ENCODE assay signal across 8 cellular contexts in the genomic region with DNA sequence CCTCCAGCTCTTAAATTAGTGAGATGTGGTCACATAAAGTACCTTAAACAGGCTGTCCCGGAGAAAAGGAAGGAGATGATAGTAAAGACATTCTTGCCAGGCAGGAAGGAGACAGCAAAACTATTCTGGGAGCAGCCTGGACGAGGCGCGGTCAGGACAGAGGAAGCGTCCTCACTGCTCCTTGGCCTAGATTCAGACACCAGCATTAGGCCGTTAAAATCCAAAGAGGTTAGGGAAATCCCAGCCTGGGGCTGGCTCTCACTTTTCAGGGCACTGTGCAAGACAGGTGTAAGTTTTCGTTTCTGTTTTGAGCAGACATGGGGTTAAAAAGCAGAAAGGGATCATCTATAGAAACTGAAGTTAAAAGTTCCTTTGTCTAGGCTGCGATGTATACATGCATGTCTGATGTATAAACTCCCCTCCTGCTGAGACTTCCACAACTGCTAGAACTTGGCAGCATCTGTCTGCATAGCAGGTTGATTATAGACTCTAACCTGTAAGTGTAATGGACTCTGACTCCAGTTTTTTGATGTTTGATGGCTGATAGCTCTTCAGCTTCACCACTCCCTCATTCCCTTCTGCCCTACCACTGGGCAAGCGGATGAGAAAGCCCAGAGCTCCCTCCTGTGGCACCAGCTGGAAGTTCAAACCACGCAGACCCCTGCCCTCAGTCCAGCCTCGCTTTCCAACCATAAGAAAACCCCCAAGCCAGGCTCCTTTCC. TPM values are rescaled to one million over a fixed set of nuclear protein-coding genes. Genes with fewer than 3 reads are reported as not detected.
DNase-seq lines count a peak whose midpoint lies in the region; ATAC-seq and TF ChIP-seq lines count a peak whose summit lies in the region.

No MANE protein-coding gene starts in this region.

- no peaks in the 10 kb centered on the region for H3K9me3 ChIP-seq in lung (ENCODE audit: control insufficient read depth in 2 of 2, insufficient read depth in 1 of 2, low read length in 1 of 2)

- H3K27me3 ChIP-seq in lung (ENCODE audit: control insufficient read depth, insufficient read depth): no peaks in the 10 kb centered on the region

- 39 to 63% methylated on average over 11 of the region's 11 CpGs for WGBS in lung, 2 donors

- DNase-seq in AG04449 (ENCODE audit: low read depth, low spot score) (no peak), NCI-H2081 treated with DMSO at 0.1 percent for 48 hours (lab: John Stamatoyannopoulos, UW) (peak; percentile 39), lung (ENCODE audit: low spot score) (peak; percentile 48)
- peak; percentile 80 for DNase-seq in stimulated activated CD8-positive, alpha-beta memory T cell treated with anti-CD3 and anti-CD28 coated beads, Interleukin-4, amount 100 ng/mL, for 48 hours

- no peak overlapping the region for H3K4me3 ChIP-seq in AG04449 (ENCODE audit: low read depth, low read length)
- H3K4me3 ChIP-seq in lung: no peak overlapping the region

- H3K27ac ChIP-seq in cingulate gyrus (ENCODE audit: low read depth, low read length): peak overlapping the region; percentile 63
- H3K27ac ChIP-seq in lung (ENCODE audit: low read depth in 1 of 2, low read length in 1 of 2): peak overlapping the region; percentile 22 to 87

- H3K4me1 ChIP-seq in lung (ENCODE audit: control insufficient read depth in 2 of 2, insufficient read depth in 2 of 2, low read length in 2 of 2): peaks cover 0 to 12% of the 10 kb centered on the region in 2 donors

- CTCF ChIA-PET in AG04449 (lab: Yijun Ruan, JAX): interaction anchor here (0.6 to 13.5 kb wide), 75 partner anchors 8 to 321 kb away, joined by 3 to 847 read pairs (median 6); a partner anchor contains a TSS

- H3K36me3 ChIP-seq in lung (ENCODE audit: control insufficient read depth in 2 of 2, insufficient read depth in 2 of 2, low read length in 2 of 2): no peaks in the 10 kb centered on the region

- POLR2A ChIA-PET in AG04449 (lab: Yijun Ruan, JAX): interaction anchor here (1.2 kb wide), 2 partner anchors 26 to 190 kb away, joined by 3 to 4 read pairs; no protein-coding TSS in a partner anchor

- peak; percentile 78 for TF ChIP-seq CTCF in AG04449 (IDR thresholded peaks at IDR 0.05; ENCODE audit: insufficient read depth, low read length, missing control alignments)
- TF ChIP-seq CTCF in lung (IDR thresholded peaks at IDR 0.05; ENCODE audit: control extremely low read depth, extremely low read depth): peak; percentile 68

- ATAC-seq in GM18499 (IDR thresholded peaks at IDR 0.05; ENCODE audit: insufficient read depth, unreplicated experiment) (peak; percentile 40), HG02870 (IDR thresholded peaks at IDR 0.05; ENCODE audit: unreplicated experiment) (peak; percentile 65), lung (ENCODE audit: insufficient read depth, low FRiP score) (peak; percentile 73)
- ATAC-seq in activated CD4-positive, CD25-positive, alpha-beta regulatory T cell treated with anti-CD3 and anti-CD28 coated beads, Interleukin-2, amount 50 U/mL, for 24 hours: peak; percentile 82 to 83

RNA-seq across cellular contexts. Expression of a gene that starts 21.5 kb away (rescaled TPM):
- total RNA-seq in lung: 10 to 100 TPM in 1 of 2 donors, 1 to 10 TPM in 1; 10.0 to 13.5 TPM
- polyA plus RNA-seq in lung: 1 to 10 TPM; 6.7 to 9.5 TPM

RNA-seq across cellular contexts. Expression of a gene that starts 23.6 kb away (rescaled TPM):
- total RNA-seq in lung: 10 to 100 TPM; 25.7 to 31.8 TPM
- polyA plus RNA-seq in lung: 10 to 100 TPM; 11.9 to 14.0 TPM
